ENCODE assay signal across 8 cellular contexts in genomic region chr17:77282524-77283515, GRCh38.
DNase-seq lines count a peak whose midpoint lies in the region; ATAC-seq, FAIRE-seq and TF ChIP-seq lines count a peak whose summit lies in the region.

No MANE protein-coding gene starts in this region.

- ATAC-seq in right lobe of liver = no peak

- no peaks in the 10 kb centered on the region for H3K36me3 ChIP-seq in right lobe of liver

- CTCF ChIA-PET in AG04450 (lab: Charles Lee) = no interaction called here
- CTCF ChIA-PET in activated naive CD4-positive, alpha-beta T cell treated with anti-CD3 and anti-CD28 coated beads, Interleukin-2, amount 10 ng/mL, durations not matched to agents 7 days and 5 days (lab: Charles Lee) = no interaction called here

- H3K27me3 ChIP-seq in AG04450 (ENCODE audit: control insufficient read depth, insufficient read depth, low read length) (no peaks in the 10 kb centered on the region), right lobe of liver (no peaks in the 10 kb centered on the region)

- peak overlapping the region; percentile 69 for H3K4me3 Mint-ChIP-seq in activated naive CD4-positive, alpha-beta T cell treated with anti-CD3 and anti-CD28 coated beads, Interleukin-2, amount 10 ng/mL, durations not matched to agents 7 days and 5 days

- WGBS in right lobe of liver (ENCODE audit: insufficient coverage, low coverage, low lambda C conversion rate, missing lambda C conversion rate) = 31% methylated on average over 14 of the region's 24 CpGs

- H3K27ac ChIP-seq in AG04450 (ENCODE audit: low read depth, low read length) (no peak overlapping the region), right lobe of liver (peak overlapping the region; percentile 70 to 100 (median 75))

- peaks cover 15% of the 10 kb centered on the region for H3K4me1 Mint-ChIP-seq in activated naive CD4-positive, alpha-beta T cell treated with anti-CD3 and anti-CD28 coated beads, Interleukin-2, amount 10 ng/mL, durations not matched to agents 7 days and 5 days

- no peak for TF ChIP-seq POLR2A in H54 (IDR thresholded peaks at IDR 0.05; ENCODE audit: low read depth, low read length)
- no peak for TF ChIP-seq POLR2A in right lobe of liver (IDR thresholded peaks at IDR 0.05)

- H3K36me3 Mint-ChIP-seq in activated naive CD4-positive, alpha-beta T cell treated with anti-CD3 and anti-CD28 coated beads, Interleukin-2, amount 10 ng/mL, durations not matched to agents 7 days and 5 days = no peaks in the 10 kb centered on the region

- POLR2A ChIA-PET in AG04450 (lab: Yijun Ruan, JAX) = interaction anchor here (0.6 kb wide), 1 partner anchor 41 kb away, joined by 3 read pairs; no protein-coding TSS in a partner anchor

- H3K4me3 ChIP-seq in AG04450 (ENCODE audit: low read depth, low read length) = peak overlapping the region; percentile 31
- peak overlapping the region; percentile 73 to 77 (median 77) for H3K4me3 ChIP-seq in right lobe of liver

- H3K9me3 ChIP-seq in AG04450 (ENCODE audit: control insufficient read depth, insufficient read depth, low read length) (no peaks in the 10 kb centered on the region; the same call in 1 of the 2 replicates), right lobe of liver (no peaks in the 10 kb centered on the region)

- no peaks in the 10 kb centered on the region for H3K9me3 Mint-ChIP-seq in activated naive CD4-positive, alpha-beta T cell treated with anti-CD3 and anti-CD28 coated beads, Interleukin-2, amount 10 ng/mL, durations not matched to agents 7 days and 5 days

- peak overlapping the region; percentile 74 for H3K27ac Mint-ChIP-seq in activated naive CD4-positive, alpha-beta T cell treated with anti-CD3 and anti-CD28 coated beads, Interleukin-2, amount 10 ng/mL, durations not matched to agents 7 days and 5 days

- no peak for DNase-seq in AG04450 (ENCODE audit: low read depth, low spot score)
- DNase-seq in H54 (ENCODE audit: insufficient read length, low spot score) = peak; percentile 72
- DNase-seq in activated naive CD4-positive, alpha-beta T cell treated with anti-CD3 and anti-CD28 coated beads, Interleukin-2, amount 10 ng/mL, durations not matched to agents 7 days and 5 days = no peak
- peak; percentile 51 to 70 (median 60) for DNase-seq in right lobe of liver
- DNase-seq in NCI-H774 (lab: John Stamatoyannopoulos, UW) = no peak
- no peak for DNase-seq in DMS 273 (lab: John Stamatoyannopoulos, UW; ENCODE audit: unreplicated experiment)
- DNase-seq in activated CD8-positive, alpha-beta memory T cell treated with anti-CD3 and anti-CD28 coated beads, Interleukin-2, amount 50 U/mL, for 48 hours = no peak
- no peak for DNase-seq in NCI-H2107 (lab: John Stamatoyannopoulos, UW)

- peaks cover 0 to 39% (median 15%) of the 10 kb centered on the region in 4 donors for H3K4me1 ChIP-seq in right lobe of liver

- TF ChIP-seq CTCF in AG04450 (IDR thresholded peaks at IDR 0.05; ENCODE audit: low read depth, low read length) = no peak
- no peak for TF ChIP-seq CTCF in right lobe of liver (IDR thresholded peaks at IDR 0.05)

- intact Hi-C loops in right lobe of liver (cut with DNase I) = no loop called here

- no peak for FAIRE-seq in H54 (lab: Jason Lieb, UNC)

- peaks cover 80% of the 10 kb centered on the region for H3K27me3 Mint-ChIP-seq in activated naive CD4-positive, alpha-beta T cell treated with anti-CD3 and anti-CD28 coated beads, Interleukin-2, amount 10 ng/mL, durations not matched to agents 7 days and 5 days

Comparison
In these comparisons a context has a peak if more than half of its experiments do, and no peak if none do; other contexts are left out.
1. DNase-seq: peak in H54 (single experiment) and right lobe of liver (3 of 3); none in AG04450 (single experiment), activated naive CD4-positive, alpha-beta T cell treated with anti-CD3 and anti-CD28 coated beads, Interleukin-2, amount 10 ng/mL, durations not matched to agents 7 days and 5 days (single experiment), NCI-H774 (single experiment), DMS 273 (single experiment), activated CD8-positive, alpha-beta memory T cell treated with anti-CD3 and anti-CD28 coated beads, Interleukin-2, amount 50 U/mL, for 48 hours (single experiment) and NCI-H2107 (single experiment).